In genomic region chr3:193317901-193318300, GRCh38 we compare ENCODE assay signal across 18 cellular contexts.
"Had no signal": no experiment of that assay in that cellular context is flagged by ENCODE, and none has a peak within 500 bp of the region (broad histone marks: within the 10 kb centered on the region; RNA-seq: fewer than 3 reads in every experiment).

No MANE protein-coding gene starts in this region.

- DNase-seq: activated T-cell treated with anti-CD3 and anti-CD28 coated beads, Interleukin-2, amount 50 U/mL, for 24 hours; adrenal gland; central memory CD4-positive, alpha-beta T cell; dermis blood vessel endothelial cell; effector CD8-positive, alpha-beta T cell; foreskin keratinocyte; left ventricle myocardium superior; mammary epithelial cell; midbrain; ovary; right cardiac atrium; stimulated activated CD4-positive, alpha-beta T cell treated with anti-CD3 and anti-CD28 coated beads, Interleukin-4, amount 100 ng/mL, for 24 hours; stimulated activated naive CD8-positive, alpha-beta T cell treated with anti-CD3 and anti-CD28 coated beads, Interleukin-15, Interleukin-2, amounts not matched to agents 100 U/mL and 50 U/mL, for 24 hours; T-helper 9 cell; upper lobe of right lung had no signal

- ATAC-seq: activated T-helper 17 cell treated with anti-CD3 and anti-CD28 coated beads, Interleukin-2, amount 50 U/mL, for 72 hours; foreskin keratinocyte; left ventricle myocardium superior; natural killer cell treated with Interleukin-12 subunit alpha and Interleukin-12 subunit beta and Interleukin-15 and Interleukin-18, amount 100 ng/mL, for 72 hours; right cardiac atrium; stimulated activated naive CD8-positive, alpha-beta T cell treated with anti-CD3 and anti-CD28 coated beads, Interleukin-15, Interleukin-2, amounts not matched to agents 100 U/mL and 50 U/mL, for 24 hours; upper lobe of right lung; WTC11 had no signal
